In the genomic region with DNA sequence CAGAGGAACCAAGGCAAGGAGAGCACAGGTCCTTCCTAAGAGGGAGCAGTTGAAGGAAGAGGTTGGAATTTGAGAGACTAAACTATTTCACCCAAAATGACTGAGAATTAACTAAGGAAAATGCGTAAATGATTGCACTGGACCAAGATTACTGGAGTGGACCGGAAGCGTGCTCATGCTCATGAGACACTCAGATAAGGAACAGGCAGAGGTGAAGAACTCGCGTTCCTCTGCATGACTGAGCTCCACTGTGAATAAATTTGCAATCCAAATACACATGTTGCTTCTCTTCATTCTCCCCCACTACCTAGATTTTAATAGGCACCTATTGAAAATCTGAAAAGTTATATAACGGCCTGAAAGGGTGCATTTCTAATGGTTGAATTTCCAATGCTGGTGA, we compare ENCODE assay signal across 18 cellular contexts.
DNase-seq lines count a peak whose midpoint lies in the region; TF ChIP-seq lines count a peak whose summit lies in the region.
"Had no signal": no experiment of that assay in that cellular context is flagged by ENCODE, and none has a peak within 500 bp of the region (broad histone marks: within the 10 kb centered on the region; RNA-seq: fewer than 3 reads in every experiment).

No MANE protein-coding gene starts in this region.

- DNase-seq in Caki2 (ENCODE audit: low read depth) (peak; percentile 60), NCI-H526 treated with DMSO at 0.1 percent for 48 hours (lab: John Stamatoyannopoulos, UW) (peak; percentile 97), fibroblast of pulmonary artery (ENCODE audit: low read depth) (peak; percentile 43), renal cortical epithelial cell (ENCODE audit: low read depth) (peak; percentile 41), H4 (ENCODE audit: low spot score) (no peak), NCI-H2029 (lab: John Stamatoyannopoulos, UW) (no peak)
- no peak for DNase-seq in activated CD4-positive, alpha-beta memory T cell treated with anti-CD3 and anti-CD28 coated beads for 36 hours
- DNase-seq: DMS79; KG1; NCI-H1092 treated with DMSO at 0.1 percent for 48 hours; NCI-H2081 treated with DMSO at 0.1 percent for 48 hours; NCI-H2171 treated with DMSO at 0.1 percent for 48 hours; NCI-H524 treated with DMSO at 0.1 percent for 48 hours; NK-92 treated with Interleukin-12 subunit alpha and Interleukin-12 subunit beta, amount 100 ng/mL, for 24 hours; SJCRH30; T-cell had no signal

- H3K36me3 Mint-ChIP-seq in activated CD4-positive, alpha-beta memory T cell treated with anti-CD3 and anti-CD28 coated beads for 36 hours = no peaks in the 10 kb centered on the region
- H3K36me3 Mint-ChIP-seq: T-cell had no signal

- POLR2A ChIA-PET in activated CD4-positive, alpha-beta memory T cell treated with anti-CD3 and anti-CD28 coated beads for 36 hours (lab: Charles Lee) = no interaction called here

- no peak overlapping the region for H3K27ac Mint-ChIP-seq in activated CD4-positive, alpha-beta memory T cell treated with anti-CD3 and anti-CD28 coated beads for 36 hours
- H3K27ac Mint-ChIP-seq: B cell, T-cell had no signal

- no peaks in the 10 kb centered on the region for H3K4me1 Mint-ChIP-seq in activated CD4-positive, alpha-beta memory T cell treated with anti-CD3 and anti-CD28 coated beads for 36 hours (ENCODE audit: low read depth)
- H3K4me1 Mint-ChIP-seq: B cell, T-cell had no signal

- CTCF ChIA-PET in activated CD4-positive, alpha-beta memory T cell treated with anti-CD3 and anti-CD28 coated beads for 36 hours (lab: Charles Lee) = no interaction called here

- no peaks in the 10 kb centered on the region for H3K9me3 Mint-ChIP-seq in activated CD4-positive, alpha-beta memory T cell treated with anti-CD3 and anti-CD28 coated beads for 36 hours

- H3K4me3 Mint-ChIP-seq in activated CD4-positive, alpha-beta memory T cell treated with anti-CD3 and anti-CD28 coated beads for 36 hours = no peak overlapping the region
- H3K4me3 Mint-ChIP-seq: B cell, T-cell had no signal

- no peak for TF ChIP-seq CTCF in fibroblast of pulmonary artery (IDR thresholded peaks at IDR 0.05; ENCODE audit: low read length, missing control alignments)

- intact Hi-C loops in activated CD4-positive, alpha-beta memory T cell treated with anti-CD3 and anti-CD28 coated beads for 36 hours (cut with micrococcal nuclease) = no loop called here

- in situ Hi-C loops in Caki2 (cut with HindIII; ENCODE audit: low pct_unique_long_range_greater_than_20kb, low sequenced_read_pairs) = no loop called here

- H3K27me3 Mint-ChIP-seq in activated CD4-positive, alpha-beta memory T cell treated with anti-CD3 and anti-CD28 coated beads for 36 hours = no peaks in the 10 kb centered on the region

- no peak overlapping the region for H3K4me3 ChIP-seq in fibroblast of pulmonary artery (replicated peaks; ENCODE audit: low read depth, low read length)
- H3K4me3 ChIP-seq: HAP-1, SJCRH30 had no signal

Comparison
In these comparisons a context has a peak if more than half of its experiments do, and no peak if none do; other contexts are left out.
1. DNase-seq: peak in Caki2 (single experiment), NCI-H526 treated with DMSO at 0.1 percent for 48 hours (single experiment), fibroblast of pulmonary artery (single experiment) and renal cortical epithelial cell (single experiment); none in H4 (single experiment), NCI-H2029 (single experiment) and activated CD4-positive, alpha-beta memory T cell treated with anti-CD3 and anti-CD28 coated beads for 36 hours (single experiment).